8 cellular contexts compared by ENCODE assay signal in genomic region chr15:97235285-97235985, GRCh38.
DNase-seq lines count a peak whose midpoint lies in the region; ATAC-seq and TF ChIP-seq lines count a peak whose summit lies in the region.

No MANE protein-coding gene starts in this region.

- WGBS in prostate gland, result 28% methylated on average over 14 of the region's 14 CpGs

- H3K9me3 Mint-ChIP-seq in activated T-helper 17 cell treated with anti-CD3 and anti-CD28 coated beads, Interleukin-2, amount 50 U/mL, for 72 hours, result peaks cover 3% of the 10 kb centered on the region

- ATAC-seq in activated T-helper 17 cell treated with anti-CD3 and anti-CD28 coated beads, Interleukin-2, amount 50 U/mL, for 72 hours (replicated peaks), result no peak
- ATAC-seq in GM18520 (IDR thresholded peaks at IDR 0.05; ENCODE audit: unreplicated experiment), result no peak

- intact Hi-C loops in prostate gland (cut with DNase I), result no loop called here

- H3K4me3 ChIP-seq in prostate gland, result no peak overlapping the region

- no peak overlapping the region for H3K4me3 Mint-ChIP-seq in activated T-helper 17 cell treated with anti-CD3 and anti-CD28 coated beads, Interleukin-2, amount 50 U/mL, for 72 hours

- DNase-seq in CD1c-positive myeloid dendritic cell (ENCODE audit: extremely low spot score) (peak; percentile 54), GM19238 (ENCODE audit: insufficient read length, low spot score) (peak; percentile 4), NCI-H2081 (lab: John Stamatoyannopoulos, UW) (peak; percentile 75 to 76), globus pallidus (ENCODE audit: low spot score) (peak; percentile 19), prostate gland (ENCODE audit: low spot score) (no peak)
- DNase-seq in activated CD4-positive, alpha-beta T cell treated with anti-CD3 and anti-CD28 coated beads, Interleukin-2, amount 50 U/mL, for 1 hour, result peak; percentile 11

- no peaks in the 10 kb centered on the region for H3K27me3 Mint-ChIP-seq in activated T-helper 17 cell treated with anti-CD3 and anti-CD28 coated beads, Interleukin-2, amount 50 U/mL, for 72 hours

- H3K4me1 Mint-ChIP-seq in activated T-helper 17 cell treated with anti-CD3 and anti-CD28 coated beads, Interleukin-2, amount 50 U/mL, for 72 hours, result peaks cover 3% of the 10 kb centered on the region

- no peaks in the 10 kb centered on the region for H3K9me3 ChIP-seq in prostate gland

- no peak for TF ChIP-seq POLR2A in prostate gland (IDR thresholded peaks at IDR 0.05)

- no peaks in the 10 kb centered on the region for H3K4me1 ChIP-seq in prostate gland (replicated peaks)

- H3K36me3 Mint-ChIP-seq in activated T-helper 17 cell treated with anti-CD3 and anti-CD28 coated beads, Interleukin-2, amount 50 U/mL, for 72 hours (ENCODE audit: low read depth), result no peaks in the 10 kb centered on the region

- H3K27ac ChIP-seq in prostate gland, result no peak overlapping the region

- H3K27me3 ChIP-seq in prostate gland (replicated peaks; ENCODE audit: insufficient read depth), result no peaks in the 10 kb centered on the region

- H3K36me3 ChIP-seq in prostate gland, result no peaks in the 10 kb centered on the region

- no peak overlapping the region for H3K27ac Mint-ChIP-seq in activated T-helper 17 cell treated with anti-CD3 and anti-CD28 coated beads, Interleukin-2, amount 50 U/mL, for 72 hours

- peak; percentile 35 to 74 (median 66) for TF ChIP-seq CTCF in prostate gland (IDR thresholded peaks at IDR 0.05)
